In the genomic region with DNA sequence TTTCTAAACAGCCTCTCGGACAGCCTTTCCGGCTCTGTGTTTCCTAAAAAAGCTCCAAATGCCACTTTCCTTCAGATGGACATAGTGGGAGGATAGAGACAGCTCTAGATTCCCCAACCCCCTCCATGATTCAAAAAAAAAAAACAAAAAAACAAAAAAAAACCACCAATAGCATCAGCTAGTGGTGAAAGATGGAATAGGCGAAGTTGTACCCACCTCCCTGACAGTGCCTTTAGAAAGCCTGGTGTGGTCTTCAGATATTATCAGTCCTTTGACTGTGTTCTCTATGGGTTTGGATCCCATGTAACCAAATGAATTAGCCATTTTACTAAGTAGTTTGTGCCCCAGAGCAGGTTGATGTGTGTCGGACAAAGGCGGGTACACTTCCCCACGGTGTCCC, we compare ENCODE assay signal across 9 cellular contexts.
DNase-seq lines count a peak whose midpoint lies in the region; ATAC-seq and TF ChIP-seq lines count a peak whose summit lies in the region.
"Had no signal": no experiment of that assay in that cellular context is flagged by ENCODE, and none has a peak within 500 bp of the region (broad histone marks: within the 10 kb centered on the region; RNA-seq: fewer than 3 reads in every experiment).

No MANE protein-coding gene starts in this region.

- no peaks in the 10 kb centered on the region for H3K36me3 Mint-ChIP-seq in chondrocyte (ENCODE audit: low read depth)
- no peaks in the 10 kb centered on the region for H3K36me3 Mint-ChIP-seq in activated T-cell treated with anti-CD3 and anti-CD28 coated beads, Interleukin-2, amount 50 U/mL, for 72 hours (ENCODE audit: insufficient read depth in 2 of 2)
- H3K36me3 Mint-ChIP-seq: CD8-positive, alpha-beta memory T cell had no signal

- no peak overlapping the region for H3K27ac ChIP-seq in smooth muscle cell (ENCODE audit: low read depth)

- H3K27me3 Mint-ChIP-seq in chondrocyte (ENCODE audit: low read depth), result peaks cover 31% of the 10 kb centered on the region
- no peaks in the 10 kb centered on the region for H3K27me3 Mint-ChIP-seq in activated T-cell treated with anti-CD3 and anti-CD28 coated beads, Interleukin-2, amount 50 U/mL, for 72 hours (ENCODE audit: low read depth)

- no peaks in the 10 kb centered on the region for H3K27me3 ChIP-seq in smooth muscle cell (ENCODE audit: low read depth)

- no peaks in the 10 kb centered on the region for H3F3A ChIP-seq in smooth muscle cell (ENCODE audit: low read depth)

- no peak overlapping the region for H3K4me3 Mint-ChIP-seq in chondrocyte (ENCODE audit: unreplicated experiment)
- no peak overlapping the region for H3K4me3 Mint-ChIP-seq in activated T-cell treated with anti-CD3 and anti-CD28 coated beads, Interleukin-2, amount 50 U/mL, for 72 hours
- H3K4me3 Mint-ChIP-seq: CD8-positive, alpha-beta memory T cell had no signal

- H3K4me1 Mint-ChIP-seq in chondrocyte (ENCODE audit: low read depth), result no peaks in the 10 kb centered on the region
- H3K4me1 Mint-ChIP-seq in activated T-cell treated with anti-CD3 and anti-CD28 coated beads, Interleukin-2, amount 50 U/mL, for 72 hours (ENCODE audit: low read depth), result no peaks in the 10 kb centered on the region
- H3K4me1 Mint-ChIP-seq: CD8-positive, alpha-beta memory T cell had no signal

- no peak overlapping the region for H3K4me2 ChIP-seq in smooth muscle cell

- no peaks in the 10 kb centered on the region for H3K79me2 ChIP-seq in smooth muscle cell (ENCODE audit: low read depth)

- ATAC-seq in activated T-cell treated with anti-CD3 and anti-CD28 coated beads, Interleukin-2, amount 50 U/mL, for 72 hours (replicated peaks in 1 of 2), result no peak
- ATAC-seq in GM18520 (IDR thresholded peaks at IDR 0.05; ENCODE audit: unreplicated experiment), result no peak

- H3K9ac ChIP-seq in smooth muscle cell (ENCODE audit: low read depth), result no peak overlapping the region

- TF ChIP-seq CTCF in chondrocyte (IDR thresholded peaks at IDR 0.05) (peak; percentile 70), smooth muscle cell (IDR thresholded peaks at IDR 0.05; ENCODE audit: borderline replicate concordance, insufficient read depth, poor library complexity, severe bottlenecking) (peak; percentile 20)

- no peaks in the 10 kb centered on the region for H3K9me3 ChIP-seq in smooth muscle cell (replicated peaks; ENCODE audit: low read depth)

- H3K27ac Mint-ChIP-seq in chondrocyte (ENCODE audit: unreplicated experiment), result no peak overlapping the region
- no peak overlapping the region for H3K27ac Mint-ChIP-seq in activated T-cell treated with anti-CD3 and anti-CD28 coated beads, Interleukin-2, amount 50 U/mL, for 72 hours
- H3K27ac Mint-ChIP-seq: CD8-positive, alpha-beta memory T cell had no signal

- no peaks in the 10 kb centered on the region for H3K4me1 ChIP-seq in smooth muscle cell (ENCODE audit: low read depth)

- WGBS in smooth muscle cell (ENCODE audit: low lambda C conversion rate), result 82% methylated on average over 6 of the region's 6 CpGs

- no peaks in the 10 kb centered on the region for H3K36me3 ChIP-seq in smooth muscle cell (ENCODE audit: low read depth)

- no peaks in the 10 kb centered on the region for H4K20me1 ChIP-seq in smooth muscle cell (ENCODE audit: low read depth)

- H3K9me3 Mint-ChIP-seq in chondrocyte (ENCODE audit: low read depth), result no peaks in the 10 kb centered on the region
- no peaks in the 10 kb centered on the region for H3K9me3 Mint-ChIP-seq in activated T-cell treated with anti-CD3 and anti-CD28 coated beads, Interleukin-2, amount 50 U/mL, for 72 hours
- H3K9me3 Mint-ChIP-seq: CD8-positive, alpha-beta memory T cell had no signal

- no peak overlapping the region for H2AFZ ChIP-seq in smooth muscle cell (ENCODE audit: low read depth)

- H3K4me3 ChIP-seq in smooth muscle cell, result no peak overlapping the region

- peak; percentile 32 for DNase-seq in SIG-M5 treated with dmso at 0.1 percent for 504 hours (lab: John Stamatoyannopoulos, UW; ENCODE audit: unreplicated experiment)
- no peak for DNase-seq in SIG-M5 (lab: John Stamatoyannopoulos, UW)
- DNase-seq in MV-4-11 (lab: John Stamatoyannopoulos, UW), result peak; percentile 6
- no peak for DNase-seq in chondrocyte (ENCODE audit: low spot score)
- DNase-seq in smooth muscle cell (lab: John Stamatoyannopoulos, UW; ENCODE audit: unreplicated experiment), result no peak
- no peak for DNase-seq in activated T-cell treated with anti-CD3 and anti-CD28 coated beads, Interleukin-2, amount 50 U/mL, for 72 hours
- DNase-seq in stimulated activated CD4-positive, alpha-beta T cell treated with anti-CD3 and anti-CD28 coated beads, Interleukin-15, amount 100 ng/mL, for 24 hours, result no peak
- DNase-seq: CD8-positive, alpha-beta memory T cell had no signal

Comparison
In these comparisons a context has a peak if more than half of its experiments do, and no peak if none do; other contexts are left out.
1. DNase-seq: peak in SIG-M5 treated with dmso at 0.1 percent for 504 hours (single experiment) and MV-4-11 (single experiment); none in SIG-M5 (single experiment), chondrocyte (single experiment), smooth muscle cell (single experiment), activated T-cell treated with anti-CD3 and anti-CD28 coated beads, Interleukin-2, amount 50 U/mL, for 72 hours (0 of 2) and stimulated activated CD4-positive, alpha-beta T cell treated with anti-CD3 and anti-CD28 coated beads, Interleukin-15, amount 100 ng/mL, for 24 hours (single experiment).